Comparison of ENCODE assay signal across 8 cellular contexts in genomic region chr6:16331328-16332174, GRCh38.
A peak's percentile ranks its signal among the peaks of the same experiment; 100 is the strongest.
DNase-seq lines count a peak whose midpoint lies in the region; ATAC-seq, FAIRE-seq and TF ChIP-seq lines count a peak whose summit lies in the region.

No MANE protein-coding gene starts in this region.

- H3K27me3 ChIP-seq in bronchial epithelial cell (ENCODE audit: control insufficient read depth, insufficient read depth, low read length): no peaks in the 10 kb centered on the region

- FAIRE-seq in bronchial epithelial cell (lab: Jason Lieb, UNC): no peak

- POLR2A ChIA-PET in HEK293T (lab: Yijun Ruan, JAX): no interaction called here

- H3K36me3 ChIP-seq in bronchial epithelial cell (ENCODE audit: control insufficient read depth, insufficient read depth, low read length): peaks cover 6% of the 10 kb centered on the region

- DNase-seq in GM03348 (ENCODE audit: low spot score): peak; percentile 82
- peak; percentile 78 for DNase-seq in HEK293T (ENCODE audit: extremely low spot score)
- DNase-seq in NCI-H2029 (lab: John Stamatoyannopoulos, UW): peak; percentile 84
- DNase-seq in bronchial epithelial cell (ENCODE audit: low read depth): peak; percentile 60
- peak; percentile 69 for DNase-seq in kidney glomerular epithelial cell (lab: John Stamatoyannopoulos, UW)
- DNase-seq in stimulated activated CD4-positive, alpha-beta T cell treated with anti-CD3 and anti-CD28 coated beads, Interleukin-1b, Interleukin-23, amount 100 ng/mL, for 4 hours (ENCODE audit: low read depth in 2 of 2): peak; percentile 48 to 58

- H3K27ac ChIP-seq in VCaP: no peak overlapping the region

- TF ChIP-seq CTCF in VCaP (conservative IDR thresholded peaks at IDR 0.05): peak; percentile 65
- peak; percentile 81 for TF ChIP-seq CTCF in bronchial epithelial cell (IDR thresholded peaks at IDR 0.05; ENCODE audit: insufficient read depth, low read length, severe bottlenecking)

- ATAC-seq in HG02840 (IDR thresholded peaks at IDR 0.05; ENCODE audit: low FRiP score, unreplicated experiment): no peak

- no peak overlapping the region for H3K4me3 ChIP-seq in bronchial epithelial cell (ENCODE audit: low read depth, low read length)

- CTCF ChIA-PET in HEK293T (lab: Yijun Ruan, JAX): interaction anchor here (0.6 to 3.0 kb wide), 13 partner anchors 9 to 671 kb away, joined by 3 to 17 read pairs (median 4); no protein-coding TSS in a partner anchor

TF ChIP-seq in HEK293T, 16 proteins besides CTCF, POLR2A, EP300 and RAD21:
- TF ChIP-seq CTBP1 (IDR thresholded peaks at IDR 0.05; ENCODE audit: borderline replicate concordance): no peak
- no peak for TF ChIP-seq ZNF384 (IDR thresholded peaks at IDR 0.05)
- no peak for TF ChIP-seq FOXK2 (IDR thresholded peaks at IDR 0.05)
- no peak for TF ChIP-seq L3MBTL2 (conservative IDR thresholded peaks at IDR 0.05)
- no peak for TF ChIP-seq NFRKB (IDR thresholded peaks at IDR 0.05)
- TF ChIP-seq PKNOX1 (IDR thresholded peaks at IDR 0.05): no peak
- no peak for TF ChIP-seq SUZ12 (IDR thresholded peaks at IDR 0.05)
- no peak for TF ChIP-seq ELF4 (IDR thresholded peaks at IDR 0.05)
